9 cellular contexts compared by ENCODE assay signal in the genomic region with DNA sequence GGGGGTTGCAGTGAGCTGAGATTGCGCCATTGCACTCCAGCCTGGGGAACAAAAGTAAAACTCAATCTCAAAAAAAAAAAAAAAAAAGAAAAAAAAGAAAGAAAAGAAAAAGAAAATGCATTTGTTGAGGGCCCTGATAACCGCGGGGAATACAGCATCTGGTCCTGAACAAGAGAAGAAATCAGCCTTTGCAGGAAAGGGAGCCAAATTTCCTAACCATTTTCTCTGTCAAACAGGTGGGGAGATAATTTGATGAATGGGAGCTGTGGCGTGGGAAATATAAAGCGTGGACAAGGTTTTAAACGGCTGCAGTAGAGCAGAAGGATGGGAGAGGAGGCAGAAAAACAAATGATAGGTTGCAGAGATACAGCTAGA. TPM values are rescaled to one million over a fixed set of nuclear protein-coding genes. Genes with fewer than 3 reads are reported as not detected.
DNase-seq lines count a peak whose midpoint lies in the region; ATAC-seq, FAIRE-seq and TF ChIP-seq lines count a peak whose summit lies in the region.
"Had no signal": no experiment of that assay in that cellular context is flagged by ENCODE, and none has a peak within 500 bp of the region (broad histone marks: within the 10 kb centered on the region; RNA-seq: fewer than 3 reads in every experiment).

No MANE protein-coding gene starts in this region.

- TF ChIP-seq POLR2A in lower leg skin (IDR thresholded peaks at IDR 0.05) (no peak), thyroid gland (IDR thresholded peaks at IDR 0.05) (no peak)

- H3K4me3 Mint-ChIP-seq in activated T-cell treated with anti-CD3 and anti-CD28 coated beads, Interleukin-2, amount 50 U/mL, for 24 hours, result peak overlapping the region; percentile 93
- peak overlapping the region; percentile 92 for H3K4me3 Mint-ChIP-seq in astrocyte (ENCODE audit: unreplicated experiment)

- peaks cover 55% of the 10 kb centered on the region for H3K79me2 ChIP-seq in astrocyte (ENCODE audit: insufficient read depth, low read length)

- H4K20me1 ChIP-seq in astrocyte (ENCODE audit: insufficient read depth, low read length), result peaks cover 46% of the 10 kb centered on the region

- ATAC-seq in HG03159 (IDR thresholded peaks at IDR 0.05; ENCODE audit: unreplicated experiment), result no peak

- peak overlapping the region; percentile 96 for H3K27ac Mint-ChIP-seq in activated T-cell treated with anti-CD3 and anti-CD28 coated beads, Interleukin-2, amount 50 U/mL, for 24 hours
- peak overlapping the region; percentile 35 for H3K27ac Mint-ChIP-seq in astrocyte (ENCODE audit: unreplicated experiment)

- peak overlapping the region; percentile 79 for H3K27ac ChIP-seq in astrocyte (ENCODE audit: low read depth, low read length)
- peak overlapping the region in 2 of 3 donors; percentile 67 to 84 for H3K27ac ChIP-seq in thyroid gland

- no peaks in the 10 kb centered on the region for H3K9me3 Mint-ChIP-seq in activated T-cell treated with anti-CD3 and anti-CD28 coated beads, Interleukin-2, amount 50 U/mL, for 24 hours
- no peaks in the 10 kb centered on the region for H3K9me3 Mint-ChIP-seq in astrocyte (ENCODE audit: unreplicated experiment)

- peak overlapping the region; percentile 78 for H2AFZ ChIP-seq in astrocyte (ENCODE audit: low read depth, low read length)

- 36 to 42% methylated on average over 6 of the region's 6 CpGs for WGBS in lower leg skin, 2 donors
- 62 to 67% methylated on average over 6 of the region's 6 CpGs for WGBS in thyroid gland, 2 donors

- peak overlapping the region; percentile 69 for H3K4me3 ChIP-seq in astrocyte (ENCODE audit: insufficient read depth, low read depth, low read length)
- H3K4me3 ChIP-seq in lower leg skin (ENCODE audit: low read depth, poor library complexity, severe bottlenecking), result peak overlapping the region; percentile 43
- peak overlapping the region; percentile 55 to 65 (median 59) for H3K4me3 ChIP-seq in thyroid gland (replicated peaks in 1 of 3)

- H3K4me2 ChIP-seq in astrocyte (ENCODE audit: low read length), result peak overlapping the region; percentile 93

- no peaks in the 10 kb centered on the region for H3K27me3 Mint-ChIP-seq in activated T-cell treated with anti-CD3 and anti-CD28 coated beads, Interleukin-2, amount 50 U/mL, for 24 hours
- peaks cover 8% of the 10 kb centered on the region for H3K27me3 Mint-ChIP-seq in astrocyte (ENCODE audit: low read depth, unreplicated experiment)

- H3K9ac ChIP-seq in astrocyte (ENCODE audit: low read length), result peak overlapping the region; percentile 79

- H3K36me3 ChIP-seq in astrocyte (ENCODE audit: insufficient read depth, low read length) (peaks cover 11% of the 10 kb centered on the region), thyroid gland (no peaks in the 10 kb centered on the region)

- no peaks in the 10 kb centered on the region for H3K27me3 ChIP-seq in astrocyte (ENCODE audit: insufficient read depth, low read length)
- no peaks in the 10 kb centered on the region for H3K27me3 ChIP-seq in thyroid gland

- peaks cover 56% of the 10 kb centered on the region for H3K4me1 Mint-ChIP-seq in activated T-cell treated with anti-CD3 and anti-CD28 coated beads, Interleukin-2, amount 50 U/mL, for 24 hours (ENCODE audit: low read depth)
- peaks cover 10% of the 10 kb centered on the region for H3K4me1 Mint-ChIP-seq in astrocyte (ENCODE audit: low read depth, unreplicated experiment)

- DNase-seq in activated T-cell treated with anti-CD3 and anti-CD28 coated beads, Interleukin-2, amount 50 U/mL, for 24 hours, result no peak
- DNase-seq in activated T-cell treated with anti-CD3 and anti-CD28 coated beads for 4 hours, result no peak
- no peak for DNase-seq in astrocyte (ENCODE audit: low read depth)
- no peak for DNase-seq in lower leg skin (ENCODE audit: low spot score in 2 of 2)
- DNase-seq in thyroid gland, result no peak
- DNase-seq in RKO (ENCODE audit: low spot score), result no peak
- DNase-seq in retina, result no peak
- DNase-seq: effector CD8-positive, alpha-beta T cell had no signal

- H3K9me3 ChIP-seq in astrocyte (ENCODE audit: insufficient read depth, low read depth, low read length) (no peaks in the 10 kb centered on the region), thyroid gland (no peaks in the 10 kb centered on the region)

- intact Hi-C loops in lower leg skin (cut with DNase I; ENCODE audit: low total_unique reads), result no loop called here
- intact Hi-C loops in thyroid gland (cut with DNase I), result no loop called here

- TF ChIP-seq CTCF in astrocyte (IDR thresholded peaks at IDR 0.05; ENCODE audit: insufficient read depth, low read depth, low read length) (no peak), lower leg skin (IDR thresholded peaks at IDR 0.05) (no peak), thyroid gland (IDR thresholded peaks at IDR 0.05) (no peak)

- peaks cover 38% of the 10 kb centered on the region for H3K36me3 Mint-ChIP-seq in activated T-cell treated with anti-CD3 and anti-CD28 coated beads, Interleukin-2, amount 50 U/mL, for 24 hours (ENCODE audit: low read depth)
- peaks cover 4% of the 10 kb centered on the region for H3K36me3 Mint-ChIP-seq in astrocyte (ENCODE audit: low read depth, unreplicated experiment)

- FAIRE-seq in astrocyte (lab: Jason Lieb, UNC), result no peak

- H3K4me1 ChIP-seq in astrocyte (ENCODE audit: insufficient read depth, low read length), result peaks cover 4% of the 10 kb centered on the region
- peaks cover 6 to 7% of the 10 kb centered on the region in 2 donors for H3K4me1 ChIP-seq in thyroid gland

RNA-seq across cellular contexts. Expression of a gene that starts 0.9 kb away (rescaled TPM):
- total RNA-seq in astrocyte (20.3 and 22.1 TPM in 2 replicates), lower leg skin (10 to 100 TPM; 10.1 to 18.2 (median 13.4) TPM), thyroid gland (10 to 100 TPM; 15.7 to 26.2 (median 21.2) TPM)
